1 cellular context compared by ENCODE assay signal in genomic region chr15:40367673-40368611, GRCh38.
TF ChIP-seq lines count a peak whose summit lies in the region.

No MANE protein-coding gene starts in this region.

TF ChIP-seq in K562, 482 proteins besides CTCF, POLR2A, EP300 and RAD21 (continued from another document and continues in another):
- no peak for TF ChIP-seq MBD1 (CRISPR knock-in tag; IDR thresholded peaks at IDR 0.05)
- peak; percentile 54 for TF ChIP-seq TBP (optimal IDR thresholded peaks at IDR 0.05; ENCODE audit: low read depth, low read length)
- TF ChIP-seq PREB (CRISPR knock-in tag; IDR thresholded peaks at IDR 0.05), result no peak
- TF ChIP-seq TRIM24 (IDR thresholded peaks at IDR 0.05), result no peak
- TF ChIP-seq NFIX (CRISPR knock-in tag; IDR thresholded peaks at IDR 0.05; ENCODE audit: low read depth), result no peak
- TF ChIP-seq VEZF1 (CRISPR knock-in tag; IDR thresholded peaks at IDR 0.05), result peak; percentile 80
- no peak for TF ChIP-seq BRCA1 (IDR thresholded peaks at IDR 0.05)
- TF ChIP-seq BRCA1 (CRISPR knock-in tag; IDR thresholded peaks at IDR 0.05), result peak; percentile 48; the same call in 1 of the 2 replicates
- 0 out of 2 replicates have a peak, but pooled peaks have one; percentile 3 for TF ChIP-seq GATA2 (CRISPR knock-in tag; IDR thresholded peaks at IDR 0.05)
- no peak for TF ChIP-seq ZNF668 (CRISPR knock-in tag; IDR thresholded peaks at IDR 0.05)
- peak; percentile 19; the same call in 1 of the 2 replicates for TF ChIP-seq DPF2 (IDR thresholded peaks at IDR 0.05)
- no peak for TF ChIP-seq PRDM10 (IDR thresholded peaks at IDR 0.05; ENCODE audit: partially characterized antibody)
- TF ChIP-seq ZBTB40 (IDR thresholded peaks at IDR 0.05), result no peak
- TF ChIP-seq ZBTB40 (CRISPR knock-in tag; IDR thresholded peaks at IDR 0.05), result no peak; the same call in 1 of the 2 replicates
- TF ChIP-seq ZFP1 (CRISPR knock-in tag; IDR thresholded peaks at IDR 0.05), result no peak
- TF ChIP-seq CCAR2 (IDR thresholded peaks at IDR 0.05; ENCODE audit: low read depth, low read length), result no peak
- TF ChIP-seq NFIC (IDR thresholded peaks at IDR 0.05), result 0 out of 2 replicates have a peak, but pooled peaks have one; percentile 21
- peak in 1 of 2 experiments; percentile 71; a peak in 2 of 4 replicates for TF ChIP-seq RCOR1 (IDR thresholded peaks at IDR 0.05; ENCODE audit: borderline replicate concordance in 1 of 2, low read depth in 2 of 2, low read length in 2 of 2)
- peak; percentile 99 for TF ChIP-seq L3MBTL2 (IDR thresholded peaks at IDR 0.05)
- TF ChIP-seq SETDB1 (IDR thresholded peaks at IDR 0.05; ENCODE audit: low read length), result no peak
- peak; percentile 88 for TF ChIP-seq ZFX (CRISPR knock-in tag; IDR thresholded peaks at IDR 0.05)
- no peak for TF ChIP-seq ZNF41 (CRISPR knock-in tag; conservative IDR thresholded peaks at IDR 0.05)
- TF ChIP-seq BCLAF1 (IDR thresholded peaks at IDR 0.05; ENCODE audit: borderline replicate concordance in 1 of 2, control insufficient read depth in 1 of 2, low read depth in 2 of 2, low read length in 1 of 2), result peak in 1 of 2 experiments; percentile 71; a peak in 1 of 4 replicates
- no peak for TF ChIP-seq SMARCB1 (IDR thresholded peaks at IDR 0.05; ENCODE audit: insufficient read length, low read depth)
- peak; percentile 62 for TF ChIP-seq ZNF431 (CRISPR knock-in tag; IDR thresholded peaks at IDR 0.05)
- peak; percentile 83 for TF ChIP-seq POLR2G (IDR thresholded peaks at IDR 0.05; ENCODE audit: low read depth, low read length)
- no peak for TF ChIP-seq KDM4B (IDR thresholded peaks at IDR 0.05; ENCODE audit: borderline replicate concordance in 2 of 2, low read depth in 1 of 2)
- TF ChIP-seq ZNF124 (CRISPR knock-in tag; IDR thresholded peaks at IDR 0.05), result 0 out of 2 replicates have a peak, but pooled peaks have one; percentile 60
- peak; percentile 88; the same call in 1 of the 2 replicates for TF ChIP-seq CREB1 (IDR thresholded peaks at IDR 0.05)
- TF ChIP-seq CREB1 (CRISPR knock-in tag; IDR thresholded peaks at IDR 0.05), result peak; percentile 86
- no peak for TF ChIP-seq NCOR1 (IDR thresholded peaks at IDR 0.05)
- TF ChIP-seq BRF2 (IDR thresholded peaks at IDR 0.05; ENCODE audit: borderline replicate concordance, insufficient read depth, insufficient read length), result no peak
- no peak for TF ChIP-seq ZNF551 (CRISPR knock-in tag; IDR thresholded peaks at IDR 0.05)
- TF ChIP-seq NCOA2 (IDR thresholded peaks at IDR 0.05; ENCODE audit: partially characterized antibody in 2 of 2), result no peak
- no peak for TF ChIP-seq PURB (CRISPR knock-in tag; IDR thresholded peaks at IDR 0.05; ENCODE audit: low read depth)
- TF ChIP-seq YY1 (IDR thresholded peaks at IDR 0.05; ENCODE audit: borderline replicate concordance in 1 of 3, control insufficient read depth in 1 of 3, extremely low read depth in 1 of 3, insufficient read depth in 3 of 3, insufficient read length in 1 of 3, insufficient replicate concordance in 2 of 3, low read depth in 1 of 3, low read length in 2 of 3), result peak in 2 of 3 experiments; percentile 53 to 74
- peak; percentile 77 to 80 for TF ChIP-seq NRF1 (conservative IDR thresholded peaks at IDR 0.05 in 1 of 2, IDR thresholded peaks at IDR 0.05 in 1 of 2)
- peak; percentile 94 for TF ChIP-seq MAX (CRISPR knock-in tag; IDR thresholded peaks at IDR 0.05)
